13 cellular contexts compared by ENCODE assay signal in the genomic region with DNA sequence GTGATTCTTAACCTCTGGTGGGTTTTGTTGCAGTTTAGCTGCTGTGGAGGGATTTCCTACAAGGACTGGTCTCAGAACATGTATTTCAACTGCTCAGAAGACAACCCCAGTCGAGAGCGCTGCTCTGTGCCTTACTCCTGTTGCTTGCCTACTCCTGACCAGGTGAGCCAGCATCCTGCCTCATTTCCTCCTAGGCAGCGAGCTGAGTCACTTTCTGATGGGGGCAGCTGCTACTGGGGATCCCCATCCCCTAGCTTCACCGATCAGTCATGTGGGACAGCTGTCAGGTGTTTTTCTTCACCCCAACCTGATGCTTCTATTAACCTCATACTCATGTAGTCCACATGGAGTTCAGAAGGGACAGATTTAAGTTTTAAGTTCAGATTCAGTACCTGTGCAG. TPM values are rescaled to one million over a fixed set of nuclear protein-coding genes. Genes with fewer than 3 reads are reported as not detected.
DNase-seq lines count a peak whose midpoint lies in the region; ATAC-seq and TF ChIP-seq lines count a peak whose summit lies in the region.
"Had no signal": no experiment of that assay in that cellular context is flagged by ENCODE, and none has a peak within 500 bp of the region (broad histone marks: within the 10 kb centered on the region; RNA-seq: fewer than 3 reads in every experiment).

No MANE protein-coding gene starts in this region.

- DNase-seq in foreskin keratinocyte (no peak), SHP77 treated with DMSO at 0.1 percent for 48 hours (lab: John Stamatoyannopoulos, UW) (no peak), islet precursor cell (no peak), amniotic stem cell (lab: John Stamatoyannopoulos, UW) (no peak)
- DNase-seq: activated T-cell treated with anti-CD3 and anti-CD28 coated beads, Interleukin-2, amount 50 U/mL, for 4 hours; CD4-positive, alpha-beta T cell; OCI-M1; psoas muscle; trophoblast cell had no signal

- peaks cover 11% of the 10 kb centered on the region for H3K4me1 ChIP-seq in foreskin keratinocyte
- H3K4me1 ChIP-seq: psoas muscle had no signal

- H3K27ac ChIP-seq in foreskin keratinocyte = no peak overlapping the region
- H3K27ac ChIP-seq: psoas muscle had no signal

- peak; percentile 39 for ATAC-seq in GM18517 (IDR thresholded peaks at IDR 0.05; ENCODE audit: unreplicated experiment)
- peak; percentile 65 for ATAC-seq in GM19397 (IDR thresholded peaks at IDR 0.05; ENCODE audit: unreplicated experiment)
- ATAC-seq in HG02938 (IDR thresholded peaks at IDR 0.05; ENCODE audit: unreplicated experiment) = peak; percentile 46
- ATAC-seq in foreskin keratinocyte = peak; percentile 61
- no peak for ATAC-seq in GM21367 (IDR thresholded peaks at IDR 0.05; ENCODE audit: unreplicated experiment)
- ATAC-seq: activated T-cell treated with anti-CD3 and anti-CD28 coated beads, Interleukin-2, amount 50 U/mL, for 4 hours; psoas muscle had no signal

- TF ChIP-seq CTCF in foreskin keratinocyte (conservative IDR thresholded peaks at IDR 0.05) = no peak

- peaks cover 2% of the 10 kb centered on the region for H3K27me3 ChIP-seq in foreskin keratinocyte

RNA-seq across cellular contexts. Expression of a gene that starts 21.7 kb away (rescaled TPM):
- total RNA-seq in foreskin keratinocyte = 10.9 and 11.4 TPM in 2 replicates
- polyA plus RNA-seq in foreskin keratinocyte = 9.5 and 9.8 TPM in 2 replicates
- total RNA-seq: CD4-positive, alpha-beta T cell had no signal

RNA-seq across cellular contexts. Expression of a gene that starts 22.2 kb away (rescaled TPM):
- total RNA-seq in foreskin keratinocyte = 1.4 and 4.5 TPM in 2 replicates
- 1.6 and 4.5 TPM in 2 replicates for polyA plus RNA-seq in foreskin keratinocyte

RNA-seq across cellular contexts. Expression of a gene that starts 58.1 kb away (rescaled TPM):
- total RNA-seq in foreskin keratinocyte = 9.2 and 12.0 TPM in 2 replicates
- 3.0 and 3.2 TPM in 2 replicates for polyA plus RNA-seq in foreskin keratinocyte
